In genomic region chr11:31872074-31872440, GRCh38 we compare ENCODE assay signal across 1 cellular context.
TF ChIP-seq lines count a peak whose summit lies in the region.

No MANE protein-coding gene starts in this region.

TF ChIP-seq in H1, 55 proteins besides CTCF, POLR2A, EP300 and RAD21:
- TF ChIP-seq YY1 (IDR thresholded peaks at IDR 0.05; ENCODE audit: low read depth, low read length) (no peak), BACH1 (IDR thresholded peaks at IDR 0.05; ENCODE audit: low read length) (no peak), RFX5 (IDR thresholded peaks at IDR 0.05; ENCODE audit: borderline replicate concordance, low read depth, low read length) (no peak), PHF8 (conservative IDR thresholded peaks at IDR 0.05; ENCODE audit: low read depth, low read length) (no peak), MAX (IDR thresholded peaks at IDR 0.05) (no peak), KDM1A (IDR thresholded peaks at IDR 0.05; ENCODE audit: borderline replicate concordance, low read length) (no peak), USF2 (IDR thresholded peaks at IDR 0.05; ENCODE audit: low read length) (no peak), POLR2AphosphoS5 (IDR thresholded peaks at IDR 0.05; ENCODE audit: low read depth, low read length) (no peak), MAFK (IDR thresholded peaks at IDR 0.05; ENCODE audit: low read depth, low read length) (no peak), ATF3 (IDR thresholded peaks at IDR 0.05; ENCODE audit: insufficient read depth, low read depth, low read length) (no peak), RBBP5 (IDR thresholded peaks at IDR 0.05; ENCODE audit: borderline replicate concordance, low read depth, low read length) (no peak), SIN3A (conservative IDR thresholded peaks at IDR 0.05 in 1 of 2, IDR thresholded peaks at IDR 0.05 in 1 of 2; ENCODE audit: low read depth in 1 of 2, low read length in 2 of 2) (no peak)
